ENCODE assay signal across 13 cellular contexts in genomic region chr12:75656650-75657049, GRCh38.
A peak's percentile ranks its signal among the peaks of the same experiment; 100 is the strongest.
DNase-seq lines count a peak whose midpoint lies in the region; ATAC-seq and TF ChIP-seq lines count a peak whose summit lies in the region.
"Had no signal": no experiment of that assay in that cellular context is flagged by ENCODE, and none has a peak within 500 bp of the region (broad histone marks: within the 10 kb centered on the region; RNA-seq: fewer than 3 reads in every experiment).

No MANE protein-coding gene starts in this region.

- H3K4me1 ChIP-seq in PC-9 (replicated peaks; ENCODE audit: insufficient read depth) = peaks cover 28% of the 10 kb centered on the region
- peaks cover 53% of the 10 kb centered on the region for H3K4me1 ChIP-seq in osteoblast (ENCODE audit: insufficient read depth, low read length)

- H3K27ac ChIP-seq in PC-9 (peak overlapping the region; percentile 85), epithelial cell of prostate (peak overlapping the region; percentile 100), osteoblast (ENCODE audit: low read depth, low read length) (peak overlapping the region; percentile 97)
- H3K27ac ChIP-seq: HL-60 had no signal

- CTCF ChIA-PET in PC-9 (lab: Charles Lee) = interaction anchor here (0.8 to 0.9 kb wide), 2 partner anchors 265 to 375 kb away, joined by 3 to 4 read pairs; partner anchors contain the start of genes GLIPR1L2 and PHLDA1

- H2AFZ ChIP-seq in PC-9 = peak overlapping the region; percentile 54
- H2AFZ ChIP-seq in osteoblast (ENCODE audit: low read length) = no peak overlapping the region

- DNase-seq in ELR (ENCODE audit: low read depth) (peak; percentile 96), PC-9 (peak; percentile 78 to 92), epithelial cell of prostate (ENCODE audit: low read depth, low spot score) (peak; percentile 99), osteoblast (ENCODE audit: insufficient read length, low spot score, missing footprints) (peak; percentile 78), activated T-cell treated with anti-CD3 and anti-CD28 coated beads for 4 hours (no peak)
- DNase-seq: activated CD4-positive, alpha-beta T cell treated with anti-CD3 and anti-CD28 coated beads for 1 hour; activated naive CD4-positive, alpha-beta T cell treated with Interleukin-2 at 50 U/mL for 16 hours; H9; left ventricle myocardium superior had no signal

- H3K79me2 ChIP-seq in PC-9 (ENCODE audit: low read depth) = no peaks in the 10 kb centered on the region
- H3K79me2 ChIP-seq in osteoblast (ENCODE audit: insufficient read depth, low read length) = no peaks in the 10 kb centered on the region

- peaks cover 5% of the 10 kb centered on the region for H3F3A ChIP-seq in PC-9 (ENCODE audit: insufficient read depth, low read depth)

- peaks cover 13% of the 10 kb centered on the region; the same call in 1 of the 2 replicates for H3K9me3 ChIP-seq in PC-9 (ENCODE audit: insufficient read depth, low read depth)
- no peaks in the 10 kb centered on the region for H3K9me3 ChIP-seq in osteoblast (ENCODE audit: low read depth, low read length)

- ATAC-seq in HG03342 (IDR thresholded peaks at IDR 0.05; ENCODE audit: unreplicated experiment) = no peak
- ATAC-seq in HG03469 (IDR thresholded peaks at IDR 0.05; ENCODE audit: unreplicated experiment) = no peak
- no peak for ATAC-seq in GM19397 (IDR thresholded peaks at IDR 0.05; ENCODE audit: unreplicated experiment)
- ATAC-seq: left ventricle myocardium superior had no signal

- H4K20me1 ChIP-seq in PC-9 (ENCODE audit: insufficient read depth) (no peaks in the 10 kb centered on the region), osteoblast (ENCODE audit: insufficient read depth, low read length) (no peaks in the 10 kb centered on the region)

- H3K4me2 ChIP-seq in PC-9 = peak overlapping the region; percentile 50; the same call in 1 of the 2 replicates
- no peak overlapping the region for H3K4me2 ChIP-seq in osteoblast (ENCODE audit: insufficient read depth, low read length)

- intact Hi-C loops in PC-9 (cut with micrococcal nuclease; ENCODE audit: unreplicated experiment) = loop anchor here (1.0 to 5.0 kb wide), 7 partner anchors 66 to 375 kb away; partner anchors contain the start of gene PHLDA1

- no TSS peak for BruUV-seq in PC-9 (replicated peaks; lab: Mats Ljungman, UMichigan)

- H3K36me3 ChIP-seq in PC-9 (ENCODE audit: low read depth) = no peaks in the 10 kb centered on the region
- no peaks in the 10 kb centered on the region for H3K36me3 ChIP-seq in osteoblast (ENCODE audit: insufficient read depth, low read length)

- H3K27me3 ChIP-seq in PC-9 (ENCODE audit: insufficient read depth, low read depth) (no peaks in the 10 kb centered on the region), osteoblast (ENCODE audit: insufficient read depth, low read length) (no peaks in the 10 kb centered on the region)

- H3K9me2 ChIP-seq in PC-9 (ENCODE audit: insufficient read depth) = no peaks in the 10 kb centered on the region

- POLR2A ChIA-PET in PC-9 (lab: Charles Lee; ENCODE audit: unreplicated experiment) = interaction anchor here (0.6 kb wide), 1 partner anchor 321 kb away, joined by 4 read pairs; no protein-coding TSS in a partner anchor

- no peak overlapping the region for H3K4me3 ChIP-seq in PC-9
- no peak overlapping the region for H3K4me3 ChIP-seq in osteoblast (ENCODE audit: insufficient read depth, low read length)

- no peak for TF ChIP-seq CTCF in PC-9 (conservative IDR thresholded peaks at IDR 0.05)
- TF ChIP-seq CTCF in osteoblast (IDR thresholded peaks at IDR 0.05; ENCODE audit: extremely low read depth, low read depth, low read length) = no peak
